Comparison of ENCODE assay signal across 9 cellular contexts in the genomic region with DNA sequence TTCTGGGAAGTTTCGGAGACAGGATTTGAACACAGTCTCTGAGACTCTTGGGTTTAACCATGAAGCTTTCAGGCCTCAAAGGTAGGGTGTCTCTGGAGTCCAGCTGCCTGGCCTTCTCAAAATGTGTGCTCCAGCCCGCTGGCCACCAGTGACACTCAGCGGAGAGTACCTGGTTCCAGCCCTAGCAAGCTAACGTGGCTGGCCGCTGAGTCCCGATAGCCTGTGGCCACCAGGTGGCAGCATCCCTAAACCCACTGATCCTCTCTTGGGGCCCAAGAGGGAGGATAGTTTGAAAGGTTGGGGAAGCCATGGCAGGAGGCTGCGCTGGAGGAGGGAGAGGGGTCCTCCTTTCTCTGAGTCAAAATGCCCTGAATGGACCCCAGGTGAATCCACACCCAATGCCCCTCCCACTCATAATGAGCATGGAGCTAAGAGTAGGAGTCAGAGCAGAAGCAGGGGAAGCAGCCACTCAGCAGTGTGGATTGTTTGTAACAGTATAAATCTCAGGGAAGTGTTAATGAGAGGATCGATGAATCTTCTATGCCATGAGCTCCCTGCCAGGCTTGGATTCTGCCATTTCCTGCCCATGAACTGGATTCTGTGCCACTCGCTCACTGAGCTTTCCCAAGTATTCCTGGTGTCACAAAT. TPM values are rescaled to one million over a fixed set of nuclear protein-coding genes. Genes with fewer than 3 reads are reported as not detected.
DNase-seq lines count a peak whose midpoint lies in the region; ATAC-seq and TF ChIP-seq lines count a peak whose summit lies in the region.
"Had no signal": no experiment of that assay in that cellular context is flagged by ENCODE, and none has a peak within 500 bp of the region (broad histone marks: within the 10 kb centered on the region; RNA-seq: fewer than 3 reads in every experiment).

No MANE protein-coding gene starts in this region.

- H3K36me3 Mint-ChIP-seq in activated naive CD4-positive, alpha-beta T cell treated with anti-CD3 and anti-CD28 coated beads for 36 hours (ENCODE audit: low read depth): no peaks in the 10 kb centered on the region
- H3K36me3 Mint-ChIP-seq: activated naive CD4-positive, alpha-beta T cell treated with anti-CD3 and anti-CD28 coated beads, Interleukin-2, amount 50 U/mL, for 24 hours had no signal

- no peak overlapping the region for H3K4me3 Mint-ChIP-seq in activated naive CD4-positive, alpha-beta T cell treated with anti-CD3 and anti-CD28 coated beads for 36 hours
- H3K4me3 Mint-ChIP-seq: activated naive CD4-positive, alpha-beta T cell treated with anti-CD3 and anti-CD28 coated beads, Interleukin-2, amount 50 U/mL, for 24 hours had no signal

- H3K4me3 ChIP-seq in SJSA1: no peak overlapping the region
- H3K4me3 ChIP-seq in heart right ventricle: no peak overlapping the region

- TF ChIP-seq RAD21 in Ishikawa (IDR thresholded peaks at IDR 0.05; ENCODE audit: low read depth): peak; percentile 59

- DNase-seq in DMS53 treated with DMSO at 0.1 percent for 48 hours (lab: John Stamatoyannopoulos, UW; ENCODE audit: unreplicated experiment): peak; percentile 75
- peak; percentile 44 to 73 for DNase-seq in SJSA1 (ENCODE audit: low read depth in 1 of 2, low spot score in 2 of 2)
- DNase-seq in activated naive CD4-positive, alpha-beta T cell treated with anti-CD3 and anti-CD28 coated beads for 36 hours: peak; percentile 76
- DNase-seq in heart right ventricle: peak; percentile 43 to 63
- peak; percentile 77 for DNase-seq in sciatic nerve (ENCODE audit: low spot score)
- no peak for DNase-seq in amniotic stem cell (lab: John Stamatoyannopoulos, UW)

- H3K27ac Mint-ChIP-seq in activated naive CD4-positive, alpha-beta T cell treated with anti-CD3 and anti-CD28 coated beads for 36 hours: no peak overlapping the region
- H3K27ac Mint-ChIP-seq: activated naive CD4-positive, alpha-beta T cell treated with anti-CD3 and anti-CD28 coated beads, Interleukin-2, amount 50 U/mL, for 24 hours had no signal

- H3K9me3 ChIP-seq in SJSA1 (replicated peaks) (no peaks in the 10 kb centered on the region), heart right ventricle (no peaks in the 10 kb centered on the region)

- WGBS in heart right ventricle, 2 donors: 42 to 50% methylated on average over 9 of the region's 9 CpGs

- no peak for TF ChIP-seq EP300 in Ishikawa (IDR thresholded peaks at IDR 0.05; ENCODE audit: borderline replicate concordance)

- H3K27me3 Mint-ChIP-seq in activated naive CD4-positive, alpha-beta T cell treated with anti-CD3 and anti-CD28 coated beads for 36 hours (ENCODE audit: low read depth): peaks cover 3% of the 10 kb centered on the region
- H3K27me3 Mint-ChIP-seq: activated naive CD4-positive, alpha-beta T cell treated with anti-CD3 and anti-CD28 coated beads, Interleukin-2, amount 50 U/mL, for 24 hours had no signal

- intact Hi-C loops in activated naive CD4-positive, alpha-beta T cell treated with anti-CD3 and anti-CD28 coated beads for 36 hours (cut with micrococcal nuclease): no loop called here
- intact Hi-C loops in heart right ventricle (cut with DNase I): no loop called here
- intact Hi-C loops in sciatic nerve (cut with DNase I): loop anchor here (5.0 kb wide), 1 partner anchor 55 kb away; no protein-coding TSS in a partner anchor

- ATAC-seq in GM21423 (IDR thresholded peaks at IDR 0.05; ENCODE audit: unreplicated experiment) (peak; percentile 67), heart right ventricle (peak in 7 of 8 donors; percentile 49 to 76 (median 68)), sciatic nerve (peak; percentile 41)

- H3K36me3 ChIP-seq in SJSA1: no peaks in the 10 kb centered on the region
- H3K36me3 ChIP-seq in heart right ventricle: no peaks in the 10 kb centered on the region

- CTCF ChIA-PET in activated naive CD4-positive, alpha-beta T cell treated with anti-CD3 and anti-CD28 coated beads for 36 hours (lab: Charles Lee): interaction anchor here (0.6 to 20.5 kb wide), 27 partner anchors 8 to 815 kb away, joined by 3 to 438 read pairs (median 4); a partner anchor contains a TSS

- peaks cover 22% of the 10 kb centered on the region for H3K27me3 ChIP-seq in SJSA1 (replicated peaks)
- peaks cover 0 to 42% (median 19%) of the 10 kb centered on the region in 7 donors for H3K27me3 ChIP-seq in heart right ventricle

- peaks cover 2% of the 10 kb centered on the region for H3K4me1 Mint-ChIP-seq in activated naive CD4-positive, alpha-beta T cell treated with anti-CD3 and anti-CD28 coated beads for 36 hours (ENCODE audit: low read depth)

- H3K27ac ChIP-seq in SJSA1: no peak overlapping the region
- no peak overlapping the region for H3K27ac ChIP-seq in heart right ventricle

- peak; percentile 50 to 89 (median 79) for TF ChIP-seq CTCF in heart right ventricle (IDR thresholded peaks at IDR 0.05)

- no peaks in the 10 kb centered on the region for H3K9me3 Mint-ChIP-seq in activated naive CD4-positive, alpha-beta T cell treated with anti-CD3 and anti-CD28 coated beads for 36 hours
- H3K9me3 Mint-ChIP-seq: activated naive CD4-positive, alpha-beta T cell treated with anti-CD3 and anti-CD28 coated beads, Interleukin-2, amount 50 U/mL, for 24 hours had no signal

- H3K4me1 ChIP-seq in SJSA1 (replicated peaks): no peaks in the 10 kb centered on the region; the same call in 1 of the 2 replicates
- peaks cover 0 to 29% (median 0%) of the 10 kb centered on the region in 9 donors for H3K4me1 ChIP-seq in heart right ventricle

TF ChIP-seq in Ishikawa, 13 proteins besides CTCF, POLR2A, EP300 and RAD21:
- TF ChIP-seq TAF1 (IDR thresholded peaks at IDR 0.05; ENCODE audit: low read depth): no peak
- TF ChIP-seq, protein P1, sequence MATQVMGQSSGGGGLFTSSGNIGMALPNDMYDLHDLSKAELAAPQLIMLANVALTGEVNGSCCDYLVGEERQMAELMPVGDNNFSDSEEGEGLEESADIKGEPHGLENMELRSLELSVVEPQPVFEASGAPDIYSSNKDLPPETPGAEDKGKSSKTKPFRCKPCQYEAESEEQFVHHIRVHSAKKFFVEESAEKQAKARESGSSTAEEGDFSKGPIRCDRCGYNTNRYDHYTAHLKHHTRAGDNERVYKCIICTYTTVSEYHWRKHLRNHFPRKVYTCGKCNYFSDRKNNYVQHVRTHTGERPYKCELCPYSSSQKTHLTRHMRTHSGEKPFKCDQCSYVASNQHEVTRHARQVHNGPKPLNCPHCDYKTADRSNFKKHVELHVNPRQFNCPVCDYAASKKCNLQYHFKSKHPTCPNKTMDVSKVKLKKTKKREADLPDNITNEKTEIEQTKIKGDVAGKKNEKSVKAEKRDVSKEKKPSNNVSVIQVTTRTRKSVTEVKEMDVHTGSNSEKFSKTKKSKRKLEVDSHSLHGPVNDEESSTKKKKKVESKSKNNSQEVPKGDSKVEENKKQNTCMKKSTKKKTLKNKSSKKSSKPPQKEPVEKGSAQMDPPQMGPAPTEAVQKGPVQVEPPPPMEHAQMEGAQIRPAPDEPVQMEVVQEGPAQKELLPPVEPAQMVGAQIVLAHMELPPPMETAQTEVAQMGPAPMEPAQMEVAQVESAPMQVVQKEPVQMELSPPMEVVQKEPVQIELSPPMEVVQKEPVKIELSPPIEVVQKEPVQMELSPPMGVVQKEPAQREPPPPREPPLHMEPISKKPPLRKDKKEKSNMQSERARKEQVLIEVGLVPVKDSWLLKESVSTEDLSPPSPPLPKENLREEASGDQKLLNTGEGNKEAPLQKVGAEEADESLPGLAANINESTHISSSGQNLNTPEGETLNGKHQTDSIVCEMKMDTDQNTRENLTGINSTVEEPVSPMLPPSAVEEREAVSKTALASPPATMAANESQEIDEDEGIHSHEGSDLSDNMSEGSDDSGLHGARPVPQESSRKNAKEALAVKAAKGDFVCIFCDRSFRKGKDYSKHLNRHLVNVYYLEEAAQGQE (IDR thresholded peaks at IDR 0.05; ENCODE audit: low read depth): no peak
- no peak for TF ChIP-seq ZBTB7A (IDR thresholded peaks at IDR 0.05; ENCODE audit: low read depth)
- TF ChIP-seq CEBPB (IDR thresholded peaks at IDR 0.05): no peak
- no peak for TF ChIP-seq TEAD4 (IDR thresholded peaks at IDR 0.05)

RNA-seq across cellular contexts. Expression of a gene that starts 5.4 kb away (rescaled TPM):
- total RNA-seq in SJSA1 (2014; rRNA removed; shearing (Covaris generic)): not detected in 2 replicates
- total RNA-seq in activated naive CD4-positive, alpha-beta T cell treated with anti-CD3 and anti-CD28 coated beads for 36 hours: not detected
- total RNA-seq in heart right ventricle: 1 to 10 TPM in 1 of 10 donors, under 1 TPM in 2, not detected in 7; 0.04 to 1.7 (median 0.05) TPM
- under 1 TPM in 1 of 2 donors, not detected in 1; under 0.01 TPM for polyA plus RNA-seq in heart right ventricle
- total RNA-seq in sciatic nerve: 0.22 TPM

RNA-seq across cellular contexts. Expression of a gene that starts 10.4 kb away (rescaled TPM):
- total RNA-seq in SJSA1 (2014; rRNA removed; shearing (Covaris generic)): not detected in 2 replicates
- not detected for total RNA-seq in activated naive CD4-positive, alpha-beta T cell treated with anti-CD3 and anti-CD28 coated beads for 36 hours
- not detected for total RNA-seq in heart right ventricle
- not detected for polyA plus RNA-seq in heart right ventricle
- total RNA-seq in sciatic nerve: not detected

RNA-seq across cellular contexts. Expression of a gene that starts 58.5 kb away (rescaled TPM):
- 337 and 463 TPM in 2 replicates for total RNA-seq in SJSA1 (2014; rRNA removed; shearing (Covaris generic))
- total RNA-seq in activated naive CD4-positive, alpha-beta T cell treated with anti-CD3 and anti-CD28 coated beads for 36 hours: 100 to 1,000 TPM; 153 TPM
- 100 to 1,000 TPM in 4 of 10 donors, 10 to 100 TPM in 6; 80.0 to 125 (median 98.0) TPM for total RNA-seq in heart right ventricle
- 100 to 1,000 TPM; 124 to 152 TPM for polyA plus RNA-seq in heart right ventricle
- total RNA-seq in sciatic nerve: 129 TPM
